24 cellular contexts compared by ENCODE assay signal in the genomic region with DNA sequence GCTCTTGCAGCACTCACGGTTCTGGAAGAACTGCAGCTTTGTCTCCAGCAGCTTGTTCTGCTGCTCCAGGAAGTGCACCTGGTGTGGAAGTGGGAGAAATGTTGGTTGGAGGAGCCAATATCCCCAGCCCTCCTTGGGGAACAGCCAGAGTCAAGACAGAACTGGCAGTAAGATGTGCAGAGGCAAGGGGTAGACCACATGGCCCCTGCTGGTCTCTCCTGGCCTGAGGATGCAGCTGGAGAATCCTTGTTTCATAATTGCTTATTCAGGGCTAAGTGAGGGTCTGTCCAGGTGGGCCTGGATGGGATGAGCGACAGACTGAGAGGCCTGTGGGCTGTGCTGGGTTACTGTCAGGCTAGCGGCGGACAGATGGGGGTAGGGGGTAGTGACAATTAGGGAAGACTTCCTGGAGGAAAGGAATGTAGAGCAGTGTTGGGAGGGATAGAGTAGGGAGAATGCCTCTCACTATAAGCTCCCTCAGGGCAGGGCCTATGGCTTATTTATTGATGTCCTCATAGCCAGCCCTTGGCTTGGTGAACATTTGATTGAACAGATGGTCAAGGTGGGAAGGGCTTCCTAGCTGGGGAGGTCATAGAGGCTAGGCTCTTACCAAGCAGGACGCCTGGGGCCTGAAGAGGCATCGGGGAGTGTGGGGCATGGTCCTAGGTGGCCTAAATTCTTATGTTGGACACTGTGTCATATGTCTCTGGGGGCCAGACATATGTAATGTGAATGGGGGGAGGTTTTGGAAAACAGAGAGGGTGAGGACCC. TPM values are rescaled to one million over a fixed set of nuclear protein-coding genes. Genes with fewer than 3 reads are reported as not detected.
"Had no signal": no experiment of that assay in that cellular context is flagged by ENCODE, and none has a peak within 500 bp of the region (broad histone marks: within the 10 kb centered on the region; RNA-seq: fewer than 3 reads in every experiment).

No MANE protein-coding gene starts in this region.

- H3K4me1 ChIP-seq: right lobe of liver had no signal

- H3K27me3 ChIP-seq: adrenal gland, pancreas had no signal

- H3K27ac ChIP-seq: adrenal gland, gastroesophageal sphincter, heart left ventricle, pancreas, right lobe of liver, thoracic aorta, upper lobe of left lung had no signal

- H3K36me3 ChIP-seq: adrenal gland, breast epithelium, gastroesophageal sphincter, heart left ventricle, pancreas, right lobe of liver, thoracic aorta, upper lobe of left lung had no signal

- H3K9me3 Mint-ChIP-seq: activated T-cell treated with anti-CD3 and anti-CD28 coated beads, Interleukin-2, amount 50 U/mL, for 24 hours; activated T-helper 2 cell treated with anti-CD3 and anti-CD28 coated beads, Interferon-gamma antibody, Interleukin-2, Interleukin-4, amounts not matched to agents 10 μg/mL and 5 μg/mL and 100 μg/mL, durations not matched to agents 14 hours and 24 hours and 36 hours; naive thymus-derived CD8-positive, alpha-beta T cell; stimulated activated memory B cell treated with anti-CD40 and anti-IgM and Interleukin-4, amounts not matched to agents 10 μg/mL and 1 μg/mL and 100 μg/mL, for 72 hours had no signal

- H3K27ac Mint-ChIP-seq: activated CD8-positive, alpha-beta T cell treated with anti-CD3 and anti-CD28 coated beads, Interleukin-2, amount 10 ng/mL, durations not matched to agents 7 days and 5 days; activated naive CD4-positive, alpha-beta T cell treated with anti-CD3 and anti-CD28 coated beads, Interleukin-2, amount 10 ng/mL, durations not matched to agents 7 days and 5 days; activated T-cell treated with anti-CD3 and anti-CD28 coated beads, Interleukin-2, amount 50 U/mL, for 24 hours; activated T-helper 2 cell treated with anti-CD3 and anti-CD28 coated beads, Interferon-gamma antibody, Interleukin-2, Interleukin-4, amounts not matched to agents 10 μg/mL and 5 μg/mL and 100 μg/mL, durations not matched to agents 14 hours and 24 hours and 36 hours; stimulated activated memory B cell treated with anti-CD40 and anti-IgM and Interleukin-4, amounts not matched to agents 10 μg/mL and 1 μg/mL and 100 μg/mL, for 72 hours had no signal

- H3K36me3 Mint-ChIP-seq: naive thymus-derived CD8-positive, alpha-beta T cell; stimulated activated memory B cell treated with anti-CD40 and anti-IgM and Interleukin-4, amounts not matched to agents 10 μg/mL and 1 μg/mL and 100 μg/mL, for 72 hours had no signal

- H3K4me3 Mint-ChIP-seq: activated CD8-positive, alpha-beta T cell treated with anti-CD3 and anti-CD28 coated beads, Interleukin-2, amount 10 ng/mL, durations not matched to agents 7 days and 5 days; activated naive CD4-positive, alpha-beta T cell treated with anti-CD3 and anti-CD28 coated beads, Interleukin-2, amount 10 ng/mL, durations not matched to agents 7 days and 5 days; activated T-cell treated with anti-CD3 and anti-CD28 coated beads, Interleukin-2, amount 50 U/mL, for 24 hours; stimulated activated memory B cell treated with anti-CD40 and anti-IgM and Interleukin-4, amounts not matched to agents 10 μg/mL and 1 μg/mL and 100 μg/mL, for 72 hours had no signal

- ATAC-seq: activated CD8-positive, alpha-beta T cell treated with anti-CD3 and anti-CD28 coated beads, Interleukin-2, amount 10 ng/mL, durations not matched to agents 7 days and 5 days; esophagus mucosa; gastroesophageal sphincter; naive thymus-derived CD8-positive, alpha-beta T cell; pancreas; right lobe of liver; stimulated activated memory B cell treated with anti-CD40 and anti-IgM and Interleukin-4, amounts not matched to agents 10 μg/mL and 1 μg/mL and 100 μg/mL, for 72 hours had no signal

- H3K4me3 ChIP-seq: adrenal gland, breast epithelium, gastroesophageal sphincter, heart left ventricle, pancreas, right lobe of liver, thoracic aorta, upper lobe of left lung had no signal

- H3K4me1 Mint-ChIP-seq: stimulated activated memory B cell treated with anti-CD40 and anti-IgM and Interleukin-4, amounts not matched to agents 10 μg/mL and 1 μg/mL and 100 μg/mL, for 72 hours had no signal

- DNase-seq: activated CD4-positive, alpha-beta T cell treated with anti-CD3 and anti-CD28 coated beads for 48 hours; activated CD4-positive, CD25-positive, alpha-beta regulatory T cell; activated CD8-positive, alpha-beta T cell treated with anti-CD3 and anti-CD28 coated beads, Interleukin-2, amount 10 ng/mL, durations not matched to agents 7 days and 5 days; activated T-cell treated with anti-CD3 and anti-CD28 coated beads, Interleukin-2, amount 50 U/mL, for 24 hours; adrenal gland; effector CD4-positive, alpha-beta T cell; heart left ventricle; right lobe of liver; stimulated activated CD4-positive, alpha-beta T cell treated with anti-CD3 and anti-CD28 coated beads, Interleukin-4, amount 100 ng/mL, for 4 hours; T1000; upper lobe of left lung had no signal

- H3K9me3 ChIP-seq: adrenal gland, breast epithelium, gastroesophageal sphincter, heart left ventricle, pancreas, right lobe of liver, thoracic aorta, upper lobe of left lung had no signal

RNA-seq across cellular contexts. Expression of gene KRT86, which starts 18.1 kb away (rescaled TPM):
- total RNA-seq: cerebellum; esophagus mucosa; heart left ventricle; mesenteric fat pad; naive thymus-derived CD8-positive, alpha-beta T cell; right lobe of liver had no signal

RNA-seq across cellular contexts. Expression of gene KRT7, which starts 23.3 kb away (rescaled TPM):
- total RNA-seq: cerebellum; naive thymus-derived CD8-positive, alpha-beta T cell had no signal

RNA-seq across cellular contexts. Expression of gene KRT81, which starts 35.0 kb away (rescaled TPM):
- total RNA-seq: activated T-helper 2 cell treated with anti-CD3 and anti-CD28 coated beads, Interferon-gamma antibody, Interleukin-2, Interleukin-4, amounts not matched to agents 10 μg/mL and 5 μg/mL and 100 μg/mL, durations not matched to agents 14 hours and 24 hours and 36 hours; cerebellum; esophagus mucosa; heart left ventricle; liver; mesenteric fat pad; naive thymus-derived CD8-positive, alpha-beta T cell; T-helper 1 cell treated with Interleukin-12 subunit alpha and Interleukin-12 subunit beta and Interleukin-4 antibody, amounts not matched to agents 30 ng/mL and 1 ng/mL, for 36 hours had no signal
